ENCODE assay signal across 3 cellular contexts in the genomic region with DNA sequence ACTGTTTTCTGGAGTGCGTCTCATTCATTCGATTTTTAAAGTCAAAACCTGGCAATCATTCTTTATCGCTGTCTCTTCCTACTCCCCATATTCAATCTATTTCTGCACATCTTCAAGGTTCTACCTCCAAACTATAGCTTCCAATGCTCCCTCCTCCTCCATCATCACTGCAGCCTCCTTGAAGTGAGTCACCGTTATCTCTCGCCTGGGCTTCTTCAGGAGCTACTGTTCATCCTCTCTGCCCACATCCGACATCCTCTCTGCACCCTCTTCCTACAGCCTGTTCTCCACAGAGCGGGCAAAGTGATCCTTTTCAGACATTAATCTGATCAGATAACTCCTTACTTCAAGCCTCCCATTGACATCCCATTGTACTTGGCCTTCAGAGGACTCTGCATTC.
"Had no signal": no experiment of that assay in that cellular context is flagged by ENCODE, and none has a peak within 500 bp of the region (broad histone marks: within the 10 kb centered on the region; RNA-seq: fewer than 3 reads in every experiment).

No MANE protein-coding gene starts in this region.

- ATAC-seq: GM12878 had no signal

- DNase-seq: GDM1, GF-D8 had no signal
